In genomic region chr3:194851254-194851653, GRCh38 we compare ENCODE assay signal across 27 cellular contexts.
DNase-seq lines count a peak whose midpoint lies in the region; ATAC-seq and TF ChIP-seq lines count a peak whose summit lies in the region.
"Had no signal": no experiment of that assay in that cellular context is flagged by ENCODE, and none has a peak within 500 bp of the region (broad histone marks: within the 10 kb centered on the region; RNA-seq: fewer than 3 reads in every experiment).

No MANE protein-coding gene starts in this region.

- intact Hi-C loops in posterior vena cava (cut with DNase I), result no loop called here

- no peak for TF ChIP-seq CTCF in foreskin fibroblast (IDR thresholded peaks at IDR 0.05; ENCODE audit: low read depth, low read length)

- ATAC-seq in HG02798 (IDR thresholded peaks at IDR 0.05; ENCODE audit: poor library complexity, unreplicated experiment), result no peak
- ATAC-seq: GM23338 had no signal

- DNase-seq in NCI-H1105 treated with DMSO at 0.1 percent for 48 hours (lab: John Stamatoyannopoulos, UW), result peak; percentile 4
- no peak for DNase-seq in NCI-H1105 (lab: John Stamatoyannopoulos, UW)
- peak; percentile 47 for DNase-seq in NCI-H2107 (lab: John Stamatoyannopoulos, UW)
- DNase-seq in SHP77 treated with DMSO at 0.1 percent for 48 hours (lab: John Stamatoyannopoulos, UW), result peak; percentile 19
- peak; percentile 44 for DNase-seq in posterior vena cava (ENCODE audit: low spot score)
- DNase-seq in foreskin fibroblast, result no peak
- no peak for DNase-seq in NCI-H1930 (lab: John Stamatoyannopoulos, UW)
- DNase-seq: 8988T; activated CD4-positive, alpha-beta T cell treated with anti-CD3 and anti-CD28 coated beads, Interleukin-2, amount 50 U/mL, for 48 hours; activated CD4-positive, CD25-positive, alpha-beta regulatory T cell treated with anti-CD3 and anti-CD28 coated beads, Interleukin-2, amount 50 U/mL, for 72 hours; activated naive CD4-positive, alpha-beta T cell treated with Interleukin-2 at 50 U/mL for 16 hours; adrenal gland; C1 segment of cervical spinal cord; EL; erythroblast; glutamatergic neuron; HFFc6; NCI-H1694 treated with DMSO at 0.1 percent for 48 hours; NCI-H446 treated with DMSO at 0.1 percent for 48 hours; nephron progenitor cell; NK-92 treated with Interleukin-12 subunit alpha and Interleukin-12 subunit beta, amount 100 ng/mL, for 24 hours; SK-N-SH; stimulated activated naive CD4-positive, alpha-beta T cell treated with Interleukin-2 at 50 U/mL for 16 hours; uterus had no signal

- no peak overlapping the region for H3K4me3 ChIP-seq in foreskin fibroblast (ENCODE audit: low read depth in 1 of 2, low read length in 2 of 2)
- H3K4me3 ChIP-seq: adrenal gland, GM23338, skin epidermis, uterus had no signal

Comparison
In these comparisons a context has a peak if more than half of its experiments do, and no peak if none do; other contexts are left out.
1. DNase-seq: peak in NCI-H1105 treated with DMSO at 0.1 percent for 48 hours (single experiment), NCI-H2107 (single experiment), SHP77 treated with DMSO at 0.1 percent for 48 hours (single experiment) and posterior vena cava (single experiment); none in NCI-H1105 (single experiment), foreskin fibroblast (0 of 2) and NCI-H1930 (0 of 2).